ENCODE assay signal across 11 cellular contexts in genomic region chr7:65308300-65308678, GRCh38.
DNase-seq lines count a peak whose midpoint lies in the region; ATAC-seq, FAIRE-seq and TF ChIP-seq lines count a peak whose summit lies in the region.
"Had no signal": no experiment of that assay in that cellular context is flagged by ENCODE, and none has a peak within 500 bp of the region (broad histone marks: within the 10 kb centered on the region; RNA-seq: fewer than 3 reads in every experiment).

No MANE protein-coding gene starts in this region.

- DNase-seq in LNCaP clone FGC (ENCODE audit: low read depth) (peak; percentile 81), body of pancreas (peak in 3 of 4 donors; percentile 13 to 65 (median 20)), pancreas (no peak), H54 (ENCODE audit: insufficient read length, low spot score) (no peak), frontal cortex (ENCODE audit: low spot score in 2 of 2) (no peak), substantia nigra (lab: John Stamatoyannopoulos, UW) (no peak)
- DNase-seq: GF-D8, GOT3 had no signal

- H3K4me3 ChIP-seq in LNCaP clone FGC (ENCODE audit: low read depth, low read length) (no peak overlapping the region), body of pancreas (no peak overlapping the region), pancreas (no peak overlapping the region)
- H3K4me3 ChIP-seq: A549; BLaER1 treated with 17β-estradiol and CSF1 and Interleukin-3, amounts not matched to agents 10 nM and 100 nM had no signal

- 28 to 43% methylated on average over 2 of the region's 2 CpGs for WGBS in body of pancreas, 2 donors
- WGBS in pancreas, 2 donors: 42 to 44% methylated on average over 2 of the region's 2 CpGs

- no peak for TF ChIP-seq POLR2A in body of pancreas (IDR thresholded peaks at IDR 0.05)
- TF ChIP-seq POLR2A in H54 (IDR thresholded peaks at IDR 0.05; ENCODE audit: low read depth, low read length): no peak

- no peaks in the 10 kb centered on the region for H3K9me3 ChIP-seq in body of pancreas
- H3K9me3 ChIP-seq in pancreas: no peaks in the 10 kb centered on the region
- H3K9me3 ChIP-seq: A549; BE2C; BLaER1 treated with 17β-estradiol and CSF1 and Interleukin-3, amounts not matched to agents 10 nM and 100 nM had no signal

- H3K36me3 ChIP-seq in body of pancreas (replicated peaks in 1 of 2; ENCODE audit: insufficient read depth in 1 of 2, low read depth in 2 of 2): no peaks in the 10 kb centered on the region
- no peaks in the 10 kb centered on the region for H3K36me3 ChIP-seq in pancreas

- H3K4me1 ChIP-seq in body of pancreas: peaks cover 13% of the 10 kb centered on the region
- H3K4me1 ChIP-seq in pancreas: peaks cover 0 to 4% (median 0%) of the 10 kb centered on the region in 3 donors
- H3K4me1 ChIP-seq: A549 had no signal

- H3K27me3 ChIP-seq in body of pancreas (no peaks in the 10 kb centered on the region), pancreas (no peaks in the 10 kb centered on the region)
- H3K27me3 ChIP-seq: BE2C; BLaER1 treated with 17β-estradiol and CSF1 and Interleukin-3, amounts not matched to agents 10 nM and 100 nM had no signal

- H3K27ac ChIP-seq in body of pancreas (no peak overlapping the region), pancreas (no peak overlapping the region), substantia nigra (ENCODE audit: low read depth, low read length, poor library complexity, severe bottlenecking) (no peak overlapping the region)
- H3K27ac ChIP-seq: A549; BLaER1 treated with 17β-estradiol and CSF1 and Interleukin-3, amounts not matched to agents 10 nM and 100 nM had no signal

- no peak for FAIRE-seq in pancreas (lab: Jason Lieb, UNC)
- no peak for FAIRE-seq in H54 (lab: Jason Lieb, UNC)
- FAIRE-seq in frontal cortex (lab: Jason Lieb, UNC): no peak
- FAIRE-seq: A549 had no signal

- ATAC-seq in body of pancreas (no peak), pancreas (peak in 3 of 4 donors; percentile 37 to 74 (median 72))

- TF ChIP-seq CTCF in LNCaP clone FGC (IDR thresholded peaks at IDR 0.05; ENCODE audit: control insufficient read depth, extremely low read depth, insufficient read depth): no peak
- no peak for TF ChIP-seq CTCF in body of pancreas (IDR thresholded peaks at IDR 0.05)
- no peak for TF ChIP-seq CTCF in pancreas (IDR thresholded peaks at IDR 0.05)

- intact Hi-C loops in body of pancreas (cut with DNase I): no loop called here
- intact Hi-C loops in pancreas (cut with DNase I): loop anchor here in 1 of 3 donors (10.0 kb wide), 1 partner anchor 363 kb away; no protein-coding TSS in a partner anchor

Comparison
In these comparisons a context has a peak if more than half of its experiments do, and no peak if none do; other contexts are left out.
1. DNase-seq: peak in LNCaP clone FGC (single experiment) and body of pancreas (3 of 4); none in pancreas (0 of 6), H54 (single experiment), frontal cortex (0 of 2) and substantia nigra (0 of 49).